Comparison of ENCODE assay signal across 8 cellular contexts in the genomic region with DNA sequence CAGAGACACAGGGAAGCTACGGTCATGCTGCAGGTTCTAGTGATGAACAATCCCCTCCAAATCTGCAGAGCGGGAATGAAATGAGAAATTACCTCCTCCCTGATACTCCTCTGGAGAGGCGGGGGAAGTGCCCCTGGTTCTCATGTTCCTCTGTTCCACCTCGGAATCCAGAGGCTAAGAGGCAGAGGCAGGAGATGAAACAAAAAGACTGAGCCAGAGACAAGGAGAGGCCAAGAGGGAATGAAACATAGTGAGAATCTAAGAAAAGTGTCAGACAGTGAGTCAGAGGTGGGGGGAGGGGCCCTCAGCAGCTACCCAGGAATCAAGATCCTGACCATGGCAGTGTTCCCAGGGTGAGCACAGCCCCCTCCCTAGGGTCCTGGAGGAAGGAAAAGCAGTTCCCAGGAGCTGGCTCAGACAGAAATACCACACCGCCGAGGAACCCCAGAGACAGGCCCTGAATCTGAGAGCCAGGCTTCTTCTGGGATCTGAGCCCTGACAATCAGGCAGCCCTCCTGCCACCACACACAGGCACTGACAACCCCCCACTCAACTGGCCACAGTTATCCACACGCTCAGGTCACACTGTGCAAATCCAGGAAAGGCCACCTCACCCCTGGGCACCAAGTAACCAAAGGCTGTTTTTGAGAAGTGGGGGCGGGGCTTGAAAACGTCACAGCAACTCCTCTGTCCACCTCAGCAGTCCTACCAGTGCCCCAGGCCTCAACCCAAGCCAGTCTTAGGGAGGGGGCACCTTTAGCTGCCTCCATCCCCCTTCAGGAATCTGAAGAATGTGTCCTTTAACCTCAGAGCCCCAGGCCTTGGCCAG. TPM values are rescaled to one million over a fixed set of nuclear protein-coding genes. Genes with fewer than 3 reads are reported as not detected.
DNase-seq lines count a peak whose midpoint lies in the region; ATAC-seq and TF ChIP-seq lines count a peak whose summit lies in the region.

No MANE protein-coding gene starts in this region.

- peak in 1 of 3 donors; percentile 30 for DNase-seq in CD4-positive, CD25-positive, alpha-beta regulatory T cell
- peak; percentile 55 to 62 for DNase-seq in activated CD4-positive, alpha-beta T cell treated with anti-CD3 and anti-CD28 coated beads, Interleukin-2, amount 50 U/mL, for 4 hours
- DNase-seq in memory B cell (ENCODE audit: low spot score in 2 of 2): no peak
- DNase-seq in stimulated activated CD8-positive, alpha-beta memory T cell treated with anti-CD3 and anti-CD28 coated beads, Interleukin-12 subunit alpha, Interleukin-12 subunit beta, amount 100 ng/mL, for 4 hours (ENCODE audit: low read depth): peak; percentile 40
- DNase-seq in SKM-1 treated with dmso at 0.1 percent for 144 hours (lab: John Stamatoyannopoulos, UW; ENCODE audit: unreplicated experiment): no peak

- H3K4me3 Mint-ChIP-seq in CD4-positive, CD25-positive, alpha-beta regulatory T cell: peak overlapping the region; percentile 91 to 99 (median 96)
- H3K4me3 Mint-ChIP-seq in memory B cell: peak overlapping the region; percentile 91

- peak overlapping the region; percentile 91 for H3K4me3 ChIP-seq in CD4-positive, CD25-positive, alpha-beta regulatory T cell (ENCODE audit: low read depth, low read length)
- H3K4me3 ChIP-seq in KMS-11 (IDR thresholded peaks at IDR 0.05; ENCODE audit: insufficient read depth, low read depth, low read length): no peak overlapping the region
- peak overlapping the region; percentile 81 for H3K4me3 ChIP-seq in endocrine pancreas (ENCODE audit: control insufficient read depth, insufficient read depth, low read length)

- H3K79me2 ChIP-seq in KMS-11 (ENCODE audit: insufficient read depth, low read depth): peaks cover 6% of the 10 kb centered on the region; the same call in 1 of the 2 replicates

- peaks cover 71% of the 10 kb centered on the region for H3K4me1 ChIP-seq in CD4-positive, CD25-positive, alpha-beta regulatory T cell (ENCODE audit: control insufficient read depth, insufficient read depth, low read length, poor library complexity, severe bottlenecking)
- peaks cover 41% of the 10 kb centered on the region for H3K4me1 ChIP-seq in KMS-11 (ENCODE audit: low read depth, poor library complexity, severe bottlenecking)
- H3K4me1 ChIP-seq in endocrine pancreas (ENCODE audit: control insufficient read depth, insufficient read depth, low read length): peaks cover 17% of the 10 kb centered on the region

- no peaks in the 10 kb centered on the region for H4K20me1 ChIP-seq in KMS-11 (ENCODE audit: insufficient read depth)

- H3K4me2 ChIP-seq in KMS-11: peak overlapping the region; percentile 90

- H3K27me3 ChIP-seq in CD4-positive, CD25-positive, alpha-beta regulatory T cell (ENCODE audit: control insufficient read depth, insufficient read depth, low read length): no peaks in the 10 kb centered on the region
- H3K27me3 ChIP-seq in KMS-11 (ENCODE audit: insufficient read depth, low read depth): no peaks in the 10 kb centered on the region
- no peaks in the 10 kb centered on the region for H3K27me3 ChIP-seq in endocrine pancreas (ENCODE audit: control insufficient read depth, insufficient read depth, low read length)

- H2AFZ ChIP-seq in KMS-11 (ENCODE audit: low read depth): no peak overlapping the region

- no peak for TF ChIP-seq CTCF in KMS-11 (conservative IDR thresholded peaks at IDR 0.05; ENCODE audit: low read depth, low read length)

- H3K4me1 Mint-ChIP-seq in CD4-positive, CD25-positive, alpha-beta regulatory T cell: peaks cover 14 to 82% (median 57%) of the 10 kb centered on the region in 4 donors
- peaks cover 64% of the 10 kb centered on the region for H3K4me1 Mint-ChIP-seq in memory B cell

- peak overlapping the region; percentile 66 to 100 (median 100) for H3K27ac Mint-ChIP-seq in CD4-positive, CD25-positive, alpha-beta regulatory T cell
- peak overlapping the region; percentile 94 for H3K27ac Mint-ChIP-seq in memory B cell

- H3K9me3 Mint-ChIP-seq in CD4-positive, CD25-positive, alpha-beta regulatory T cell: peaks cover 0 to 3% (median 0%) of the 10 kb centered on the region in 7 donors
- no peaks in the 10 kb centered on the region for H3K9me3 Mint-ChIP-seq in memory B cell

- H3K27ac ChIP-seq in CD4-positive, CD25-positive, alpha-beta regulatory T cell (ENCODE audit: insufficient read depth, low read length, poor library complexity, severe bottlenecking): peak overlapping the region; percentile 99
- peak overlapping the region; percentile 36; the same call in 1 of the 2 replicates for H3K27ac ChIP-seq in KMS-11

- peaks cover 3% of the 10 kb centered on the region for H3K36me3 ChIP-seq in CD4-positive, CD25-positive, alpha-beta regulatory T cell (ENCODE audit: control insufficient read depth, insufficient read depth, low read length)
- no peaks in the 10 kb centered on the region for H3K36me3 ChIP-seq in KMS-11 (ENCODE audit: insufficient read depth)
- H3K36me3 ChIP-seq in endocrine pancreas (ENCODE audit: control insufficient read depth, insufficient read depth, low read length): peaks cover 10% of the 10 kb centered on the region

- H3K9me3 ChIP-seq in CD4-positive, CD25-positive, alpha-beta regulatory T cell (ENCODE audit: control insufficient read depth in 2 of 2, low read length in 2 of 2): no peaks in the 10 kb centered on the region
- no peaks in the 10 kb centered on the region for H3K9me3 ChIP-seq in endocrine pancreas (ENCODE audit: control insufficient read depth, low read length)

- no peak for ATAC-seq in CD4-positive, CD25-positive, alpha-beta regulatory T cell (ENCODE audit: low read depth in 2 of 2)
- ATAC-seq in memory B cell (ENCODE audit: low read depth) (no peak), GM21390 (IDR thresholded peaks at IDR 0.05; ENCODE audit: unreplicated experiment) (no peak)

- peaks cover 11% of the 10 kb centered on the region for H3K36me3 Mint-ChIP-seq in CD4-positive, CD25-positive, alpha-beta regulatory T cell
- peaks cover 2% of the 10 kb centered on the region for H3K36me3 Mint-ChIP-seq in memory B cell

- H3K9ac ChIP-seq in KMS-11 (peak overlapping the region; percentile 26; the same call in 1 of the 2 replicates), endocrine pancreas (ENCODE audit: control insufficient read depth, insufficient read depth, low read length) (peak overlapping the region; percentile 95)

- no peaks in the 10 kb centered on the region for H3K27me3 Mint-ChIP-seq in CD4-positive, CD25-positive, alpha-beta regulatory T cell
- no peaks in the 10 kb centered on the region for H3K27me3 Mint-ChIP-seq in memory B cell

RNA-seq across cellular contexts. Expression of a gene that starts 2.4 kb away (rescaled TPM):
- 300 TPM for total RNA-seq in CD4-positive, CD25-positive, alpha-beta regulatory T cell
- 10 to 100 TPM; 12.5 to 24.1 (median 14.7) TPM for polyA plus RNA-seq in CD4-positive, CD25-positive, alpha-beta regulatory T cell

RNA-seq across cellular contexts. Expression of a gene that starts 41.4 kb away (rescaled TPM):
- total RNA-seq in CD4-positive, CD25-positive, alpha-beta regulatory T cell: not detected
- polyA plus RNA-seq in CD4-positive, CD25-positive, alpha-beta regulatory T cell: not detected

RNA-seq across cellular contexts. Expression of a gene that starts 43.5 kb away (rescaled TPM):
- 4.1 TPM for total RNA-seq in CD4-positive, CD25-positive, alpha-beta regulatory T cell
- 1 to 10 TPM in 2 of 4 donors, under 1 TPM in 2; 0.41 to 2.7 (median 1.0) TPM for polyA plus RNA-seq in CD4-positive, CD25-positive, alpha-beta regulatory T cell

RNA-seq across cellular contexts. Expression of a gene that starts 43.6 kb away (rescaled TPM):
- 34.0 TPM for total RNA-seq in CD4-positive, CD25-positive, alpha-beta regulatory T cell
- 10 to 100 TPM; 18.5 to 29.7 (median 20.5) TPM for polyA plus RNA-seq in CD4-positive, CD25-positive, alpha-beta regulatory T cell

Comparison
In these comparisons a context has a peak if more than half of its experiments do, and no peak if none do; other contexts are left out.
1. DNase-seq: peak in activated CD4-positive, alpha-beta T cell treated with anti-CD3 and anti-CD28 coated beads, Interleukin-2, amount 50 U/mL, for 4 hours (2 of 2) and stimulated activated CD8-positive, alpha-beta memory T cell treated with anti-CD3 and anti-CD28 coated beads, Interleukin-12 subunit alpha, Interleukin-12 subunit beta, amount 100 ng/mL, for 4 hours (single experiment); none in memory B cell (0 of 2) and SKM-1 treated with dmso at 0.1 percent for 144 hours (single experiment).